Comparison of ENCODE assay signal across 1 cellular context in the genomic region with DNA sequence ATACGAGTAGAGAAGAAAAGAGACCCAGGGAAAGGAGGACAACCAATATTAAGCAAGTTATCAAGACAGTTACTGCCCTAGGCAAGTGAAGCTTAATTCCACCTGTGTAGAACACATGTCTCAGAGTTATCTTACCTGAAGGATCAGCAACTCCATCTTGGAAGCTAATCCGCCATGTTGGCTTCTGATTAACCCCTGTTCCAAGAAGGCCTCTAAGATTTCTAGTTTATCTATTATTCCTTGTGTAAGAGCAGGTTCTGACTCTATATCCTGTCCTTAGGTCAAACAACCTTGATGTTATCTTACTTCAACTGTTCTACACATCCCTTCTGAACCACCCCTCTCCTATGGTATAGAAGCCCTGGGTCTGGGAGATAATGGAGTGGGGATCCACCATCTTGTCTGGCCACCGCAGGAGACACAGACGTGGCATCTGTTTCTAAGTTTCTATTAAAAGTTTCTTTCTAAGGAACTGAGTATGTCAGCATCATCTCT.
TF ChIP-seq lines count a peak whose summit lies in the region.

No MANE protein-coding gene starts in this region.

TF ChIP-seq in K562, 482 proteins besides CTCF, POLR2A, EP300 and RAD21 (continued from another document and continues in another):
- TF ChIP-seq SP1 (CRISPR knock-in tag; IDR thresholded peaks at IDR 0.05) (no peak), RBM25 (IDR thresholded peaks at IDR 0.05; ENCODE audit: low read depth, low read length, severe bottlenecking) (no peak), MCM7 (IDR thresholded peaks at IDR 0.05) (no peak), FUS (optimal IDR thresholded peaks at IDR 0.05; ENCODE audit: low read depth, low read length) (no peak), TAF15 (IDR thresholded peaks at IDR 0.05; ENCODE audit: low read depth, low read length) (no peak), ZBTB11 (CRISPR knock-in tag; IDR thresholded peaks at IDR 0.05) (peak in 1 of 3 experiments; percentile 59; a peak in 1 of 6 replicates), SREBF1 (IDR thresholded peaks at IDR 0.05; ENCODE audit: borderline replicate concordance, low read depth, low read length) (no peak), SNIP1 (IDR thresholded peaks at IDR 0.05; ENCODE audit: low read depth) (no peak), HMGXB4 (CRISPR knock-in tag; IDR thresholded peaks at IDR 0.05) (no peak), ARID4B (CRISPR knock-in tag; IDR thresholded peaks at IDR 0.05) (no peak), ZFP91 (CRISPR knock-in tag; IDR thresholded peaks at IDR 0.05) (no peak), NEUROD1 (IDR thresholded peaks at IDR 0.05; ENCODE audit: borderline replicate concordance, low read depth, low read length, partially characterized antibody) (no peak), ZNF316 (IDR thresholded peaks at IDR 0.05) (no peak), HBP1 (CRISPR knock-in tag; IDR thresholded peaks at IDR 0.05) (0 out of 2 replicates have a peak, but pooled peaks have one; percentile 48), SIN3A (IDR thresholded peaks at IDR 0.05; ENCODE audit: borderline replicate concordance in 2 of 2, control insufficient read depth in 1 of 2, low read depth in 2 of 2, low read length in 2 of 2) (no peak), FOSL1 (tag; conservative IDR thresholded peaks at IDR 0.05) (peak; percentile 62), ZNF77 (CRISPR knock-in tag; IDR thresholded peaks at IDR 0.05) (no peak), ZNF778 (CRISPR knock-in tag; IDR thresholded peaks at IDR 0.05) (no peak), ZNF445 (CRISPR knock-in tag; IDR thresholded peaks at IDR 0.05; ENCODE audit: low read depth) (0 out of 2 replicates have a peak, but pooled peaks have one; percentile 17), NR2C2 (CRISPR knock-in tag; IDR thresholded peaks at IDR 0.05) (no peak), NR2C2 (tag; IDR thresholded peaks at IDR 0.05) (0 out of 2 replicates have a peak, but pooled peaks have one; percentile 18), XRCC3 (IDR thresholded peaks at IDR 0.05) (no peak), ARNT (IDR thresholded peaks at IDR 0.05) (peak in 1 of 2 experiments; percentile 58; a peak in 1 of 4 replicates), ZNF134 (CRISPR knock-in tag; conservative IDR thresholded peaks at IDR 0.05) (0 out of 2 replicates have a peak, but pooled peaks have one; percentile 46), ZNF197 (CRISPR knock-in tag; IDR thresholded peaks at IDR 0.05; ENCODE audit: low read depth) (peak; percentile 77; the same call in 1 of the 2 replicates), HLTF (IDR thresholded peaks at IDR 0.05) (no peak), MGA (IDR thresholded peaks at IDR 0.05) (peak; percentile 55), ZNF41 (CRISPR knock-in tag; conservative IDR thresholded peaks at IDR 0.05) (peak; percentile 66; the same call in 1 of the 2 replicates), ZNF146 (CRISPR knock-in tag; IDR thresholded peaks at IDR 0.05; ENCODE audit: unreplicated experiment) (no peak), MTF1 (CRISPR knock-in tag; IDR thresholded peaks at IDR 0.05; ENCODE audit: borderline replicate concordance) (no peak)
